ENCODE assay signal across 20 cellular contexts in genomic region chr17:16379654-16380053, GRCh38. TPM values are rescaled to one million over a fixed set of nuclear protein-coding genes. Genes with fewer than 3 reads are reported as not detected.
DNase-seq lines count a peak whose midpoint lies in the region; ATAC-seq and TF ChIP-seq lines count a peak whose summit lies in the region.
"Had no signal": no experiment of that assay in that cellular context is flagged by ENCODE, and none has a peak within 500 bp of the region (broad histone marks: within the 10 kb centered on the region; RNA-seq: fewer than 3 reads in every experiment).

No MANE protein-coding gene starts in this region.

- TF ChIP-seq CTCF in esophagus squamous epithelium (IDR thresholded peaks at IDR 0.05) (no peak), psoas muscle (IDR thresholded peaks at IDR 0.05) (no peak), omental fat pad (IDR thresholded peaks at IDR 0.05) (no peak)

- 69 to 90% methylated on average over 6 to 8 of the region's 8 CpGs for WGBS in esophagus squamous epithelium, 2 donors
- 74 to 88% (median 82%) methylated on average over 8 of the region's 8 CpGs for WGBS in psoas muscle, 3 donors

- H3K4me1 ChIP-seq in esophagus squamous epithelium: peaks cover 23 to 64% (median 23%) of the 10 kb centered on the region in 3 donors
- peaks cover 22% of the 10 kb centered on the region for H3K4me1 ChIP-seq in psoas muscle

- H3K36me3 ChIP-seq in esophagus squamous epithelium: peaks cover 4 to 20% (median 10%) of the 10 kb centered on the region in 3 donors
- H3K36me3 ChIP-seq in psoas muscle (ENCODE audit: insufficient read depth in 1 of 2, low read depth in 1 of 2): peaks cover 6 to 26% of the 10 kb centered on the region in 2 donors
- H3K36me3 ChIP-seq: WERI-Rb-1 had no signal

- H3K4me3 ChIP-seq in esophagus squamous epithelium (no peak overlapping the region), psoas muscle (no peak overlapping the region)

- H3K27me3 ChIP-seq in esophagus squamous epithelium (no peaks in the 10 kb centered on the region), psoas muscle (ENCODE audit: insufficient read depth in 3 of 3, low read length in 2 of 3) (no peaks in the 10 kb centered on the region)

- ATAC-seq in Right ventricle myocardium inferior (no peak), Right ventricle myocardium superior (ENCODE audit: poor library complexity) (no peak), psoas muscle (no peak), omental fat pad (ENCODE audit: low FRiP score) (no peak), GM19455 (IDR thresholded peaks at IDR 0.05; ENCODE audit: unreplicated experiment) (no peak), HG03097 (IDR thresholded peaks at IDR 0.05; ENCODE audit: low FRiP score, unreplicated experiment) (no peak)
- ATAC-seq: activated naive CD4-positive, alpha-beta T cell treated with anti-CD3 and anti-CD28 coated beads, Interleukin-2, amount 50 U/mL, for 72 hours had no signal

- H3K27ac ChIP-seq in esophagus squamous epithelium (peak overlapping the region; percentile 90 to 99 (median 96)), psoas muscle (peak overlapping the region; percentile 99)
- H3K27ac ChIP-seq: WERI-Rb-1 had no signal

- no peak for TF ChIP-seq POLR2A in esophagus squamous epithelium (IDR thresholded peaks at IDR 0.05)

- DNase-seq in Right ventricle myocardium inferior (ENCODE audit: missing footprints) (peak; percentile 9), Right ventricle myocardium superior (no peak), esophagus squamous epithelium (lab: John Stamatoyannopoulos, UW) (no peak), psoas muscle (peak in 1 of 2 donors; percentile 23), omental fat pad (ENCODE audit: low spot score) (no peak), T-helper 2 cell (no peak)
- DNase-seq: activated CD4-positive, alpha-beta memory T cell treated with anti-CD3 and anti-CD28 coated beads, Interleukin-2, amount 10 ng/mL, durations not matched to agents 7 days and 5 days; activated T-cell treated with anti-CD3 and anti-CD28 coated beads, Interleukin-2, amount 50 U/mL, for 1 hour; CD4-positive, CD25-positive, alpha-beta regulatory T cell; cortex of kidney; DMS53; NCI-H2029; NCI-H446; right cardiac atrium; SHP77; stimulated activated CD4-positive, alpha-beta T cell treated with anti-CD3 and anti-CD28 coated beads, Interleukin-2, amount 100 ng/mL, for 24 hours; WERI-Rb-1 had no signal

- H3K9me3 ChIP-seq in esophagus squamous epithelium (no peaks in the 10 kb centered on the region), psoas muscle (no peaks in the 10 kb centered on the region)

- intact Hi-C loops in Right ventricle myocardium inferior (cut with DNase I): loop anchor here (2.0 kb wide), 1 partner anchor 59 kb away; no protein-coding TSS in a partner anchor
- intact Hi-C loops in Right ventricle myocardium superior (cut with DNase I): no loop called here
- intact Hi-C loops in esophagus squamous epithelium (cut with DNase I): no loop called here
- intact Hi-C loops in psoas muscle (cut with DNase I): no loop called here

RNA-seq across cellular contexts. Expression of gene UBB, which starts 1.2 kb away (rescaled TPM):
- total RNA-seq in Right ventricle myocardium inferior (1,403 TPM), Right ventricle myocardium superior (1,408 TPM), esophagus squamous epithelium (100 to 1,000 TPM; 360 to 590 (median 461) TPM), psoas muscle (1,000 to 10,000 TPM; 1,704 to 3,203 (median 2,212) TPM), omental fat pad (1,000 to 10,000 TPM in 1 of 4 donors, 100 to 1,000 TPM in 3; 679 to 1,195 (median 826) TPM)
- 1,000 to 10,000 TPM in 2 of 3 donors, 100 to 1,000 TPM in 1; 700 to 1,893 (median 1,030) TPM for polyA plus RNA-seq in psoas muscle

RNA-seq across cellular contexts. Expression of gene CENPV, which starts 26.4 kb away (rescaled TPM):
- total RNA-seq in Right ventricle myocardium inferior (12.8 TPM), Right ventricle myocardium superior (11.9 TPM), esophagus squamous epithelium (1 to 10 TPM in 3 of 4 donors, under 1 TPM in 1; 0.56 to 5.1 (median 1.5) TPM), psoas muscle (10 to 100 TPM; 29.6 to 44.3 (median 34.1) TPM), omental fat pad (10 to 100 TPM; 16.1 to 29.1 (median 23.5) TPM)
- 10 to 100 TPM; 36.5 to 68.3 (median 42.6) TPM for polyA plus RNA-seq in psoas muscle

RNA-seq across cellular contexts. Expression of gene TRPV2, which starts 35.7 kb away (rescaled TPM):
- total RNA-seq in Right ventricle myocardium inferior: 11.2 TPM
- total RNA-seq in Right ventricle myocardium superior: 10.3 TPM
- 1 to 10 TPM; 1.7 to 8.4 (median 2.5) TPM for total RNA-seq in esophagus squamous epithelium
- 10 to 100 TPM in 1 of 4 donors, 1 to 10 TPM in 3; 3.9 to 10.3 (median 6.7) TPM for total RNA-seq in psoas muscle
- 1 to 10 TPM; 1.6 to 3.8 (median 3.4) TPM for polyA plus RNA-seq in psoas muscle
- total RNA-seq in omental fat pad: 10 to 100 TPM; 12.1 to 47.6 (median 28.9) TPM
